Comparison of ENCODE assay signal across 27 cellular contexts in the genomic region with DNA sequence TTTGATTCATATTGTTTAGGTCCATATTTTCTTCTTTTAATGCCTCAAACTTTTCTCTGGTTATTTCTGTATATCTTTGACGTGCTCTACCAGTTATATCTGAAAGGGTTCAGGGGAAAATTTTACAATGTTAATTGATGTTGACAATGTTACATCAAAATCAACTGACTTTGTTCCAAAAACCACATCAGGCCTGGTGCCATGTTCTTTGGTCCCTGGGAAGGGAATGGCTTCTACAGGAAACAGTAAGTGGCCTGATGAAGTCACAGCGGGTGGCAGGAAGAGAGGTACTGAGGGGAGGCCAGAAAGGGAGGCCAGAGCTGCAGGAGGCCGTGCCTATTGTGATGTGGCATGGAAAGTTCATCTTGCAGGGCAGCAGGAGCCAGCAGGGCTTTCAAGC.
"Had no signal": no experiment of that assay in that cellular context is flagged by ENCODE, and none has a peak within 500 bp of the region (broad histone marks: within the 10 kb centered on the region; RNA-seq: fewer than 3 reads in every experiment).

No MANE protein-coding gene starts in this region.

- ATAC-seq: heart right ventricle; left cardiac atrium; left lung; naive thymus-derived CD4-positive, alpha-beta T cell; pancreas; sciatic nerve; upper lobe of right lung had no signal

- H3K4me3 Mint-ChIP-seq: endodermal cell; naive thymus-derived CD4-positive, alpha-beta T cell; nephron; stimulated activated naive CD8-positive, alpha-beta T cell treated with anti-CD3 and anti-CD28 coated beads, Interleukin-15, Interleukin-2, amounts not matched to agents 100 ng/mL and 50 ng/mL, for 24 hours had no signal

- H3K27ac ChIP-seq: dorsolateral prefrontal cortex, esophagus squamous epithelium, heart right ventricle, left lung, pancreas, thoracic aorta, transverse colon, upper lobe of right lung, uterus had no signal

- H3K27ac Mint-ChIP-seq: endodermal cell; nephron; stimulated activated naive CD8-positive, alpha-beta T cell treated with anti-CD3 and anti-CD28 coated beads, Interleukin-15, Interleukin-2, amounts not matched to agents 100 ng/mL and 50 ng/mL, for 24 hours had no signal

- H3K9me3 ChIP-seq: pancreas, thoracic aorta, upper lobe of right lung had no signal

- H3K4me1 Mint-ChIP-seq: endodermal cell; naive thymus-derived CD4-positive, alpha-beta T cell; nephron had no signal

- H3K9me3 Mint-ChIP-seq: stimulated activated naive CD8-positive, alpha-beta T cell treated with anti-CD3 and anti-CD28 coated beads, Interleukin-15, Interleukin-2, amounts not matched to agents 100 ng/mL and 50 ng/mL, for 24 hours had no signal

- H3K4me1 ChIP-seq: esophagus squamous epithelium, heart right ventricle, left lung, pancreas, transverse colon, upper lobe of right lung, uterus had no signal

- DNase-seq: dorsolateral prefrontal cortex; effector CD4-positive, alpha-beta T cell; endodermal cell; esophagus squamous epithelium; foreskin melanocyte; glutamatergic neuron; heart right ventricle; hippocampal formation; left cardiac atrium; left lung; mesenchymal stem cell; midbrain; naive thymus-derived CD4-positive, alpha-beta T cell; occipital lobe; pancreas; stimulated activated CD4-positive, alpha-beta T cell treated with anti-CD3 and anti-CD28 coated beads, Interleukin-12 subunit alpha, Interleukin-12 subunit beta, amount 100 ng/mL, for 4 hours; stimulated activated CD4-positive, alpha-beta T cell treated with anti-CD3 and anti-CD28 coated beads, Interleukin-1b, Interleukin-23, amount 100 ng/mL, for 48 hours; stimulated activated CD4-positive, alpha-beta T cell treated with anti-CD3 and anti-CD28 coated beads, Interleukin-4, amount 100 ng/mL, for 1 hour; stimulated activated CD8-positive, alpha-beta memory T cell treated with anti-CD3 and anti-CD28 coated beads, Interleukin-4, amount 100 ng/mL, for 48 hours; transverse colon; upper lobe of right lung; uterus had no signal

- H3K27me3 ChIP-seq: dorsolateral prefrontal cortex, esophagus squamous epithelium, heart right ventricle, left lung, pancreas, transverse colon, upper lobe of right lung, uterus had no signal

- H3K4me3 ChIP-seq: dorsolateral prefrontal cortex, esophagus squamous epithelium, heart right ventricle, left lung, pancreas, smooth muscle cell, thoracic aorta, transverse colon, upper lobe of right lung, uterus had no signal

- H3K27me3 Mint-ChIP-seq: naive thymus-derived CD4-positive, alpha-beta T cell; stimulated activated naive CD8-positive, alpha-beta T cell treated with anti-CD3 and anti-CD28 coated beads, Interleukin-15, Interleukin-2, amounts not matched to agents 100 ng/mL and 50 ng/mL, for 24 hours had no signal

- H3K36me3 ChIP-seq: uterus had no signal
